Comparison of ENCODE assay signal across 8 cellular contexts in the genomic region with DNA sequence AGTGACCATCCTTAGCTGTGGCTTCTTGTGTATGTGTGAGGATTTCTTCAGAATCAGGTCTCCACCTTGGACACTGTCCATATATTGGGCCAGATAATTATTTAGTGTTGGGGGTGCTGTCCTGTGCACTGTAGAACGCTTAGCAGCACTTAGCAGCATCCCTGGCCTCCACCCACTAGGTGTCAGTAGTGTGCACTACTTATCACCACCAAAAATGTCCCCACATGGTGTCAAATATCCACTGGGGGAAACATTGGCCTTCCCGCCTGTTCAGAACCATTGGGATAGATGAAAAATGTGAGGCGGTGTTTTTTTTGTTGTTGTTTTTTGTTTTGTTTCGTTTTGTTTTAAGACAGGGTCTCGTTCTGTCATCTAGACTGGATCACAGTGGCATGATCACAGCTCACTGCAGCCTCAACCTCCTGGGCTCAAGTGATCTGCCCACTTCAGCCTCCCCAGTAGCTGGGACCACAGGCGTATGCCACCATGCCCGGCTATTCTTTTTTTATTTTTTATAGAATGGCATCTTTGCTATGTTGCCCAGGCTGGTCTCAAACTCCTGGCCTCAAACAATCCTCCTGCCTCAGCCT.
DNase-seq lines count a peak whose midpoint lies in the region; ATAC-seq and TF ChIP-seq lines count a peak whose summit lies in the region.

No MANE protein-coding gene starts in this region.

- no peaks in the 10 kb centered on the region for H3K4me1 Mint-ChIP-seq in activated CD4-positive, alpha-beta T cell treated with anti-CD3 and anti-CD28 coated beads for 36 hours
- no peaks in the 10 kb centered on the region for H3K4me1 Mint-ChIP-seq in endothelial cell (ENCODE audit: unreplicated experiment)

- 0 out of 2 replicates have a peak overlapping the region, but pooled peaks have one; percentile 81 for H2AFZ ChIP-seq in OCI-LY3 (ENCODE audit: low read depth, low read length)

- no peak overlapping the region for H3K27ac ChIP-seq in OCI-LY3 (ENCODE audit: low read length)
- no peak overlapping the region for H3K27ac ChIP-seq in transverse colon

- no peak overlapping the region for H3K4me3 ChIP-seq in OCI-LY3 (ENCODE audit: low read length)
- no peak overlapping the region for H3K4me3 ChIP-seq in transverse colon

- H3K4me2 ChIP-seq in OCI-LY3 (ENCODE audit: low read length), result no peak overlapping the region

- peak; percentile 64 for DNase-seq in activated CD4-positive, alpha-beta T cell treated with anti-CD3 and anti-CD28 coated beads for 36 hours
- DNase-seq in activated CD4-positive, alpha-beta T cell treated with anti-CD3 and anti-CD28 coated beads for 1 hour, result no peak
- DNase-seq in endothelial cell (ENCODE audit: low spot score), result no peak
- no peak for DNase-seq in transverse colon
- DNase-seq in dedifferentiated amniotic fluid mesenchymal stem cell (ENCODE audit: extremely low spot score), result no peak
- no peak for DNase-seq in epidermal melanocyte (ENCODE audit: insufficient read length, low spot score)

- no peak overlapping the region for H3K27ac Mint-ChIP-seq in activated CD4-positive, alpha-beta T cell treated with anti-CD3 and anti-CD28 coated beads for 36 hours
- no peak overlapping the region for H3K27ac Mint-ChIP-seq in endothelial cell (ENCODE audit: unreplicated experiment)

- no peaks in the 10 kb centered on the region for H3K4me1 ChIP-seq in OCI-LY3 (ENCODE audit: low read length)
- H3K4me1 ChIP-seq in transverse colon, result no peaks in the 10 kb centered on the region

- no peaks in the 10 kb centered on the region for H4K20me1 ChIP-seq in OCI-LY3 (ENCODE audit: insufficient read depth, low read length)

- H3K9me3 ChIP-seq in OCI-LY3 (ENCODE audit: insufficient read depth, low read length) (no peaks in the 10 kb centered on the region), transverse colon (no peaks in the 10 kb centered on the region)

- H3K79me2 ChIP-seq in OCI-LY3 (ENCODE audit: low read length), result no peaks in the 10 kb centered on the region

- no peak for TF ChIP-seq POLR2A in transverse colon (IDR thresholded peaks at IDR 0.05)

- peak; percentile 54 for TF ChIP-seq CTCF in OCI-LY3 (IDR thresholded peaks at IDR 0.05; ENCODE audit: low read depth, low read length)
- TF ChIP-seq CTCF in endothelial cell (IDR thresholded peaks at IDR 0.05; ENCODE audit: unreplicated experiment), result peak; percentile 16
- peak in 3 of 5 experiments; percentile 12 to 27 (median 16) for TF ChIP-seq CTCF in transverse colon (IDR thresholded peaks at IDR 0.05)

- H3K36me3 ChIP-seq in OCI-LY3 (replicated peaks; ENCODE audit: low read depth, low read length), result no peaks in the 10 kb centered on the region
- H3K36me3 ChIP-seq in transverse colon, result no peaks in the 10 kb centered on the region

- intact Hi-C loops in activated CD4-positive, alpha-beta T cell treated with anti-CD3 and anti-CD28 coated beads for 36 hours (cut with DNase I, micrococcal nuclease), result no loop called here
- intact Hi-C loops in transverse colon (cut with DNase I; ENCODE audit: low total_unique reads), result no loop called here

- no peaks in the 10 kb centered on the region for H3K36me3 Mint-ChIP-seq in activated CD4-positive, alpha-beta T cell treated with anti-CD3 and anti-CD28 coated beads for 36 hours (ENCODE audit: low read depth)
- H3K36me3 Mint-ChIP-seq in endothelial cell (ENCODE audit: low read depth, unreplicated experiment), result no peaks in the 10 kb centered on the region

- CTCF ChIA-PET in activated CD4-positive, alpha-beta T cell treated with anti-CD3 and anti-CD28 coated beads for 36 hours (lab: Charles Lee), result interaction anchor here (0.6 to 1.0 kb wide), 3 partner anchors 19 to 1033 kb away, joined by 3 to 5 read pairs (median 3); no protein-coding TSS in a partner anchor

- TF ChIP-seq EP300 in transverse colon (IDR thresholded peaks at IDR 0.05; ENCODE audit: low read depth), result no peak

- no peaks in the 10 kb centered on the region for H3K9me3 Mint-ChIP-seq in activated CD4-positive, alpha-beta T cell treated with anti-CD3 and anti-CD28 coated beads for 36 hours (ENCODE audit: low read depth)
- no peaks in the 10 kb centered on the region for H3K9me3 Mint-ChIP-seq in endothelial cell (ENCODE audit: unreplicated experiment)

- in situ Hi-C loops in transverse colon (cut with MboI; ENCODE audit: low pct_ligation_motif_present in 1 of 4, low pct_unique_long_range_greater_than_20kb in 1 of 4, low sequenced_read_pairs in 3 of 4), result loop anchor here in 1 of 4 donors (25.0 kb wide), 1 partner anchor 606 kb away; a partner anchor contains a TSS

- POLR2A ChIA-PET in activated CD4-positive, alpha-beta T cell treated with anti-CD3 and anti-CD28 coated beads for 36 hours (lab: Charles Lee), result no interaction called here

- no peaks in the 10 kb centered on the region for H3K27me3 ChIP-seq in OCI-LY3 (ENCODE audit: low read depth, low read length)
- H3K27me3 ChIP-seq in transverse colon, result no peaks in the 10 kb centered on the region

- peaks cover 2% of the 10 kb centered on the region for H3K27me3 Mint-ChIP-seq in activated CD4-positive, alpha-beta T cell treated with anti-CD3 and anti-CD28 coated beads for 36 hours
- H3K27me3 Mint-ChIP-seq in endothelial cell (ENCODE audit: unreplicated experiment), result peaks cover 3% of the 10 kb centered on the region

- no peak overlapping the region for H3K4me3 Mint-ChIP-seq in activated CD4-positive, alpha-beta T cell treated with anti-CD3 and anti-CD28 coated beads for 36 hours
- no peak overlapping the region for H3K4me3 Mint-ChIP-seq in endothelial cell (ENCODE audit: unreplicated experiment)

- ATAC-seq in activated CD4-positive, alpha-beta T cell treated with anti-CD3 and anti-CD28 coated beads for 36 hours, result peak; percentile 78
- ATAC-seq in HG02623 (IDR thresholded peaks at IDR 0.05; ENCODE audit: unreplicated experiment), result peak; percentile 88

- 88 to 93% methylated on average over 6 to 7 of the region's 7 CpGs for WGBS in transverse colon (ENCODE audit: low coverage in 1 of 2), 2 donors

- no peak overlapping the region for H3K9ac ChIP-seq in OCI-LY3 (ENCODE audit: low read length)
